In the genomic region with DNA sequence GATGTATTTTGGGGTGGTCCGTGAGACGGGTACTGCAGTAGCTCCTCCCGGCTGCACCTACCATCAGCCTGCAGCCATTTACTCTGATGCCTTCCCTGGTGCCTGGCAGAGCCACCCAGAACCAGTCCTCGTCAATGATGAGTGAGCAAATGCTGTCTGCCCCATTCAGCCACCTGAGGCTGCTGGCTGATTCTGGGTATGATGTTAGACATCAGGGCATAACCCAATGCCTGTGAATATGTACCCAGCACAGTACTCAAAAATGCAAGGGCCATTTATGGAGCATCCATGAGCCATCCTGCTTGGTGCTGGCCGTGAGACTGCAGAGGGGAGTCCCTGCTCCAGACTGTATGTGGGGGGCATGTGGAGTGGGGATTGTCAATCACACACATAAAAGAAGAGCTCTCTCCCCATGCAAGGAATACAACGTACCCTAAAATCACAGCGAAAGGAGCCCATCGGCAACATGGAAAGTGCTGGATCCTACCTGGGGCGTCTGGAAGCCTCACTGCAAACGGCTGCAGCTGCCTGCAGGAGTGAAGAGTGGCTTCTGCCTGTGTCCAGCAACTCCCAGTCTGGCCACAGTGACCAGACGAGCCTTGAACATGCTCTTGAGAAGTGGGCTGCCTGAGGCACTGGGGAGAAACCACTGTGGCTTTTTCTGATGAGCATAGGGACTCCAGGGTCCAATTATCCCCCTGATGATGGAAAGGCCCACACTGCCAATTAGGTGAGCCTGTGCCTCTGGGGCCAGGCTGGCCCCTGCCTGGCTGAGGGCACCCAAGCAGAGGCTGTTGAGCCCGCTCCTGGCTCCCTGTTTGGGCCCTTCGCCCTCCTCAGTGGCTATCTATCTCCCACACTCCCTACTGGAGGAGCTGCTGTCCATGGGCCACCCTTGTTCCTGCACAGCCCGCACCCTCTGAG, we compare ENCODE assay signal across 27 cellular contexts. TPM values are rescaled to one million over a fixed set of nuclear protein-coding genes. Genes with fewer than 3 reads are reported as not detected.
DNase-seq lines count a peak whose midpoint lies in the region; ATAC-seq and TF ChIP-seq lines count a peak whose summit lies in the region.
"Had no signal": no experiment of that assay in that cellular context is flagged by ENCODE, and none has a peak within 500 bp of the region (broad histone marks: within the 10 kb centered on the region; RNA-seq: fewer than 3 reads in every experiment).

No MANE protein-coding gene starts in this region.

- no peak overlapping the region for H3K27ac ChIP-seq in trophoblast cell (ENCODE audit: low read depth, low read length)
- H3K27ac ChIP-seq: 22Rv1, KMS-11, PC-9, SJSA1 had no signal

- H3K14ac ChIP-seq in trophoblast cell (ENCODE audit: low read length): no peak overlapping the region

- no peak overlapping the region for H4K91ac ChIP-seq in trophoblast cell (ENCODE audit: low read depth, low read length)

- CTCF ChIA-PET in T-cell (lab: Charles Lee): interaction anchor here in 1 of 2 donors (1.4 kb wide), 1 partner anchor 11 kb away, joined by 3 read pairs; no protein-coding TSS in a partner anchor

- H3K4me2 ChIP-seq in trophoblast cell (ENCODE audit: low read length): no peak overlapping the region
- H3K4me2 ChIP-seq: KMS-11, PC-9 had no signal

- H3K79me1 ChIP-seq in trophoblast cell (ENCODE audit: low read length): no peaks in the 10 kb centered on the region

- H3K27me3 ChIP-seq in trophoblast cell (ENCODE audit: insufficient read depth, low read length): no peaks in the 10 kb centered on the region

- no peak overlapping the region for H3K4me3 ChIP-seq in trophoblast cell (ENCODE audit: low read depth, low read length)
- H3K4me3 ChIP-seq: PC-9, SJSA1 had no signal

- peak overlapping the region; percentile 54 for H4K12ac ChIP-seq in trophoblast cell (ENCODE audit: low read depth, low read length)

- no peak overlapping the region for H3K4ac ChIP-seq in trophoblast cell (ENCODE audit: low read depth, low read length)

- no peak overlapping the region for H3K18ac ChIP-seq in trophoblast cell (ENCODE audit: low read length)

- H4K8ac ChIP-seq in trophoblast cell (ENCODE audit: low read depth, low read length): no peak overlapping the region

- no peaks in the 10 kb centered on the region for H3K9me3 ChIP-seq in trophoblast cell (ENCODE audit: insufficient read depth, low read depth, low read length)
- H3K9me3 ChIP-seq: SJSA1 had no signal

- H3K36me3 ChIP-seq in trophoblast cell (ENCODE audit: control insufficient read depth in 1 of 2, insufficient read depth in 2 of 2, low read length in 2 of 2): no peaks in the 10 kb centered on the region
- H3K36me3 ChIP-seq: SJSA1 had no signal

- H3K4me3 Mint-ChIP-seq in T-cell: no peak overlapping the region
- H3K4me3 Mint-ChIP-seq: CD4-positive, CD25-positive, alpha-beta regulatory T cell; IgD-negative memory B cell had no signal

- H3K36me3 Mint-ChIP-seq in T-cell: no peaks in the 10 kb centered on the region
- H3K36me3 Mint-ChIP-seq: CD4-positive, CD25-positive, alpha-beta regulatory T cell; IgD-negative memory B cell had no signal

- DNase-seq in DMS53 (lab: John Stamatoyannopoulos, UW) (peak; percentile 29), DMS53 treated with DMSO at 0.1 percent for 48 hours (lab: John Stamatoyannopoulos, UW; ENCODE audit: unreplicated experiment) (no peak), trophoblast cell (no peak), T-cell (no peak), 8988T (no peak)
- DNase-seq: CD4-positive, CD25-positive, alpha-beta regulatory T cell; DMS153; NCI-H1048; NCI-H1417; NCI-H1694; NCI-H2029 treated with DMSO at 0.1 percent for 48 hours; NCI-H2227 treated with DMSO at 0.1 percent for 48 hours; NCI-H69; PC-9; Right ventricle myocardium superior; RPMI8226 had no signal

- peaks cover 29 to 34% of the 10 kb centered on the region in 2 donors for H3K27me3 Mint-ChIP-seq in T-cell

- H3K9ac ChIP-seq in trophoblast cell (ENCODE audit: low read length): no peak overlapping the region
- H3K9ac ChIP-seq: KMS-11 had no signal

- no peak overlapping the region for H2BK5ac ChIP-seq in trophoblast cell (ENCODE audit: low read depth, low read length, poor library complexity)

- H3K23ac ChIP-seq in trophoblast cell (ENCODE audit: low read length): no peak overlapping the region

- H2AK5ac ChIP-seq in trophoblast cell (ENCODE audit: low read length): no peak overlapping the region

- no CpG with 5 or more reads among the region's 14 CpGs for WGBS in trophoblast cell (ENCODE audit: extremely low coverage, insufficient coverage, insufficient read length)

- no peak overlapping the region for H2BK12ac ChIP-seq in trophoblast cell (ENCODE audit: low read length)

- POLR2A ChIA-PET in T-cell (lab: Charles Lee): interaction anchor here in 1 of 2 donors (0.6 kb wide), 1 partner anchor 15 kb away, joined by 3 read pairs; no protein-coding TSS in a partner anchor

- no peaks in the 10 kb centered on the region for H3K79me2 ChIP-seq in trophoblast cell (ENCODE audit: control insufficient read depth, insufficient read depth, low read length, poor library complexity)

- H2BK120ac ChIP-seq in trophoblast cell (ENCODE audit: insufficient read depth, low read length, poor library complexity): no peak overlapping the region

- ATAC-seq in SK-N-SH treated with all-trans-retinoic acid at 6 μM for 48 hours: peak; percentile 81
- ATAC-seq in T-cell (replicated peaks in 1 of 4): no peak
- no peak for ATAC-seq in HG02571 (IDR thresholded peaks at IDR 0.05; ENCODE audit: unreplicated experiment)

- H2AFZ ChIP-seq in trophoblast cell (ENCODE audit: insufficient read depth, low read length, poor library complexity): no peak overlapping the region
- H2AFZ ChIP-seq: PC-9 had no signal

- no peak overlapping the region for H3K27ac Mint-ChIP-seq in T-cell
- H3K27ac Mint-ChIP-seq: CD4-positive, CD25-positive, alpha-beta regulatory T cell; IgD-negative memory B cell had no signal

- no peaks in the 10 kb centered on the region for H3K4me1 ChIP-seq in trophoblast cell (ENCODE audit: control insufficient read depth in 1 of 2, insufficient read depth in 2 of 2, low read length in 2 of 2)
- H3K4me1 ChIP-seq: SJSA1 had no signal

- H3K9me3 Mint-ChIP-seq in T-cell: no peaks in the 10 kb centered on the region
- H3K9me3 Mint-ChIP-seq: CD4-positive, CD25-positive, alpha-beta regulatory T cell; IgD-negative memory B cell had no signal

- no peaks in the 10 kb centered on the region for H3K4me1 Mint-ChIP-seq in T-cell
- H3K4me1 Mint-ChIP-seq: CD4-positive, CD25-positive, alpha-beta regulatory T cell; IgD-negative memory B cell had no signal

TF ChIP-seq in SK-N-SH treated with all-trans-retinoic acid at 6 μM for 48 hours, 23 proteins besides CTCF, POLR2A, EP300 and RAD21:
- TF ChIP-seq ZNF70 (CRISPR knock-in tag; IDR thresholded peaks at IDR 0.05): no peak
- no peak for TF ChIP-seq ARNTL (CRISPR knock-in tag; IDR thresholded peaks at IDR 0.05; ENCODE audit: borderline replicate concordance, low read depth)
- TF ChIP-seq PATZ1 (CRISPR knock-in tag; IDR thresholded peaks at IDR 0.05; ENCODE audit: borderline replicate concordance): no peak

RNA-seq across cellular contexts. Expression of gene OR6B2, which starts 2.4 kb away (rescaled TPM):
- polyA plus RNA-seq in trophoblast cell (2013): not detected in 2 replicates
- not detected for total RNA-seq in T-cell
- total RNA-seq: CD4-positive, CD25-positive, alpha-beta regulatory T cell; Daoy; G401; H7; NCI-H460; PC-9; Right ventricle myocardium superior; SJSA1 had no signal
- polyA plus RNA-seq: BJ; CD4-positive, CD25-positive, alpha-beta regulatory T cell; IgD-negative memory B cell had no signal

RNA-seq across cellular contexts. Expression of gene NDUFA10, which starts 7.5 kb away (rescaled TPM):
- 79.6 and 81.1 TPM in 2 replicates for polyA plus RNA-seq in trophoblast cell (2013)
- total RNA-seq in T-cell: 100 to 1,000 TPM in 1 of 5 donors, 10 to 100 TPM in 4; 80.6 to 106 (median 97.0) TPM

RNA-seq across cellular contexts. Expression of gene OR6B3, which starts 20.7 kb away (rescaled TPM):
- polyA plus RNA-seq in trophoblast cell (2013): not detected in 2 replicates
- not detected for total RNA-seq in T-cell
- total RNA-seq: CD4-positive, CD25-positive, alpha-beta regulatory T cell; Daoy; G401; H7; NCI-H460; PC-9; Right ventricle myocardium superior; SJSA1 had no signal
- polyA plus RNA-seq: BJ; CD4-positive, CD25-positive, alpha-beta regulatory T cell; IgD-negative memory B cell had no signal
